39 cellular contexts compared by ENCODE assay signal in the genomic region with DNA sequence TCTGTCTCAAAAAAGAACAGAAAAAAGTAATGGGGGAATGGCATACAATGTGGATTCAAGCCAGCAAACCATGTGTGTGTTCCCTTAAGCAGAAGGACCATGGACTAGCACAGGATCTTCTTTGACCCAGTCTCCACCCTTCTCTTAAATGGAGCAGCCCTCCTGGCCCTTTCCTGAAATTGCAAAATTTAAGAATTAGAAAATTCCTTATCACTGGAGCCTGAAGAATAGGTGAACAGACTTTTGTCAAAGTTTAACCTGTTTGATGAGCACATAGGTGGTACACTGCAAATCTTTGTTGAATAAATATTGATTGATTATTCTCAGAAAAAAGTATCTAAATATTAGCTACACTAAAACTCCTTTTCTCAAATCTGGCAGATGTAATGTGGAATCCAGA. TPM values are rescaled to one million over a fixed set of nuclear protein-coding genes. Genes with fewer than 3 reads are reported as not detected.
"Had no signal": no experiment of that assay in that cellular context is flagged by ENCODE, and none has a peak within 500 bp of the region (broad histone marks: within the 10 kb centered on the region; RNA-seq: fewer than 3 reads in every experiment).

No MANE protein-coding gene starts in this region.

- H3K4me2 ChIP-seq: KMS-11 had no signal

- H3K36me3 ChIP-seq: MG63 had no signal

- DNase-seq: Karpas-422, Kasumi-1, KG1, MG63, MM.1S, NCI-H1048, NCI-H1092, NCI-H1092 treated with DMSO at 0.1 percent for 48 hours, NCI-H1105, NCI-H1105 treated with DMSO at 0.1 percent for 48 hours, NCI-H1417, NCI-H1417 treated with DMSO at 0.1 percent for 48 hours, NCI-H1436, NCI-H1436 treated with DMSO at 0.1 percent for 48 hours, NCI-H146, NCI-H1694, NCI-H1694 treated with DMSO at 0.1 percent for 48 hours, NCI-H187, NCI-H187 treated with DMSO at 0.1 percent for 48 hours, NCI-H1930, NCI-H2029, NCI-H2029 treated with DMSO at 0.1 percent for 48 hours, NCI-H2081, NCI-H2081 treated with DMSO at 0.1 percent for 48 hours, NCI-H2107, NCI-H2171, NCI-H2171 treated with DMSO at 0.1 percent for 48 hours, NCI-H2227 treated with DMSO at 0.1 percent for 48 hours, NCI-H226, NCI-H345, NCI-H446, NCI-H446 treated with DMSO at 0.1 percent for 48 hours, NCI-H510A, NCI-H510A treated with DMSO at 0.1 percent for 48 hours had no signal

- H3K27ac ChIP-seq: KMS-11 had no signal

- H3K4me3 ChIP-seq: MG63 had no signal

- H3K9ac ChIP-seq: KMS-11 had no signal

RNA-seq across cellular contexts. Expression of a gene that starts 12.6 kb away (rescaled TPM):
- total RNA-seq: M059J had no signal

RNA-seq across cellular contexts. Expression of a gene that starts 12.7 kb away (rescaled TPM):
- total RNA-seq: M059J, MCF 10A, NCI-H460 had no signal

RNA-seq across cellular contexts. Expression of a gene that starts 54.8 kb away (rescaled TPM):
- total RNA-seq: LHCN-M2, M059J, MCF 10A, NCI-H460 had no signal
